In genomic region chr13:78638216-78638615, GRCh38 we compare ENCODE assay signal across 16 cellular contexts. TPM values are rescaled to one million over a fixed set of nuclear protein-coding genes. Genes with fewer than 3 reads are reported as not detected.
DNase-seq lines count a peak whose midpoint lies in the region; ATAC-seq, FAIRE-seq and TF ChIP-seq lines count a peak whose summit lies in the region.
"Had no signal": no experiment of that assay in that cellular context is flagged by ENCODE, and none has a peak within 500 bp of the region (broad histone marks: within the 10 kb centered on the region; RNA-seq: fewer than 3 reads in every experiment).

No MANE protein-coding gene starts in this region.

- TF ChIP-seq CTCF in HepG2 (CRISPR knock-in tag; IDR thresholded peaks at IDR 0.05) (no peak), right lobe of liver (IDR thresholded peaks at IDR 0.05) (no peak), fibroblast of villous mesenchyme (IDR thresholded peaks at IDR 0.05; ENCODE audit: insufficient read depth, low read depth, low read length) (no peak), brain microvascular endothelial cell (IDR thresholded peaks at IDR 0.05; ENCODE audit: low read depth, low read length, missing control alignments) (no peak)

- POLR2A ChIA-PET in HepG2 (lab: Yijun Ruan, JAX): no interaction called here

- ATAC-seq in HepG2: no peak
- no peak for ATAC-seq in right lobe of liver
- ATAC-seq in GM21723 (IDR thresholded peaks at IDR 0.05; ENCODE audit: unreplicated experiment): peak; percentile 78
- ATAC-seq in HG03108 (IDR thresholded peaks at IDR 0.05; ENCODE audit: unreplicated experiment): peak; percentile 62
- no peak for ATAC-seq in esophagus mucosa

- intact Hi-C loops in HepG2 (cut with micrococcal nuclease; ENCODE audit: unreplicated experiment) (no loop called here), right lobe of liver (cut with DNase I) (no loop called here)

- DNase-seq in HepG2 (ENCODE audit: low spot score) (no peak), right lobe of liver (no peak), fibroblast of villous mesenchyme (ENCODE audit: low read depth) (peak; percentile 23), brain microvascular endothelial cell (no peak)
- DNase-seq in activated T-cell treated with anti-CD3 and anti-CD28 coated beads, Interleukin-2, amount 50 U/mL, for 48 hours: no peak
- DNase-seq: amniotic stem cell, KBM-7, stomach had no signal

- H3K79me2 ChIP-seq in HepG2 (ENCODE audit: insufficient read depth, low read length): peaks cover 7% of the 10 kb centered on the region

- H2AFZ ChIP-seq in HepG2 (ENCODE audit: low read length): no peak overlapping the region

- FAIRE-seq in HepG2 (lab: Jason Lieb, UNC): no peak
- FAIRE-seq: urothelium cell line had no signal

- no peak overlapping the region for H3K4me3 ChIP-seq in HepG2 (replicated peaks in 1 of 3; ENCODE audit: insufficient read depth in 1 of 3, low read depth in 2 of 3, low read length in 3 of 3)
- no peak overlapping the region for H3K4me3 ChIP-seq in right lobe of liver
- no peak overlapping the region for H3K4me3 ChIP-seq in fibroblast of villous mesenchyme (ENCODE audit: low read depth, low read length)
- H3K4me3 ChIP-seq in brain microvascular endothelial cell (ENCODE audit: low read depth, low read length): no peak overlapping the region
- H3K4me3 ChIP-seq: BLaER1 treated with 17β-estradiol and CSF1 and Interleukin-3, amounts not matched to agents 10 nM and 100 nM; stomach had no signal

- in situ Hi-C loops in HepG2 (cut with HindIII; ENCODE audit: extremely low pct_ligation_motif_present, low pct_unique_long_range_greater_than_20kb): no loop called here
- in situ Hi-C loops in brain microvascular endothelial cell (cut with HindIII; ENCODE audit: low pct_ligation_motif_present, low sequenced_read_pairs): no loop called here

- no peak overlapping the region for H3K4me2 ChIP-seq in HepG2 (ENCODE audit: low read depth, low read length)
- H3K4me2 ChIP-seq: BLaER1 treated with 17β-estradiol and CSF1 and Interleukin-3, amounts not matched to agents 10 nM and 100 nM had no signal

- BruUV-seq in HepG2 (replicated peaks; lab: Mats Ljungman, UMichigan): TSS peak; percentile 14

- H3K9me3 ChIP-seq in HepG2 (ENCODE audit: low read length) (no peaks in the 10 kb centered on the region), right lobe of liver (no peaks in the 10 kb centered on the region)
- H3K9me3 ChIP-seq: stomach had no signal

- no peak for TF ChIP-seq RAD21 in HepG2 (CRISPR knock-in tag; IDR thresholded peaks at IDR 0.05)

- TF ChIP-seq POLR2A in HepG2 (IDR thresholded peaks at IDR 0.05; ENCODE audit: insufficient read depth in 1 of 2, low read depth in 2 of 2, low read length in 2 of 2) (no peak), right lobe of liver (IDR thresholded peaks at IDR 0.05) (no peak)

- peaks cover 4 to 59% of the 10 kb centered on the region in 2 experiments for H3K36me3 ChIP-seq in HepG2 (replicated peaks in 1 of 2; ENCODE audit: control insufficient read depth in 1 of 2, insufficient read depth in 2 of 2, low read length in 2 of 2)
- H3K36me3 ChIP-seq in right lobe of liver: peaks cover 0 to 39% (median 9%) of the 10 kb centered on the region in 4 donors
- H3K36me3 ChIP-seq in brain microvascular endothelial cell (replicated peaks): no peaks in the 10 kb centered on the region

- no peaks in the 10 kb centered on the region for H3K4me1 ChIP-seq in HepG2 (ENCODE audit: insufficient read depth, low read length)
- H3K4me1 ChIP-seq in right lobe of liver: no peaks in the 10 kb centered on the region
- H3K4me1 ChIP-seq: stomach had no signal

- TF ChIP-seq EP300 in HepG2 (IDR thresholded peaks at IDR 0.05; ENCODE audit: low read depth in 2 of 2, low read length in 2 of 2) (no peak), HepG2 (CRISPR knock-in tag; IDR thresholded peaks at IDR 0.05; ENCODE audit: borderline replicate concordance) (no peak)

- no peak overlapping the region for H3K9ac ChIP-seq in HepG2 (ENCODE audit: insufficient read depth, low read depth, low read length)
- H3K9ac ChIP-seq: BLaER1 treated with 17β-estradiol and CSF1 and Interleukin-3, amounts not matched to agents 10 nM and 100 nM had no signal

- no peak overlapping the region for H3K27ac ChIP-seq in HepG2 (ENCODE audit: extremely low read length, insufficient read depth, low read length)
- no peak overlapping the region for H3K27ac ChIP-seq in right lobe of liver
- H3K27ac ChIP-seq in brain microvascular endothelial cell: no peak overlapping the region
- H3K27ac ChIP-seq: BLaER1 treated with 17β-estradiol and CSF1 and Interleukin-3, amounts not matched to agents 10 nM and 100 nM; stomach; VCaP had no signal

- no peaks in the 10 kb centered on the region for H4K20me1 ChIP-seq in HepG2 (ENCODE audit: insufficient read depth, low read length)

- 96% methylated on average over 4 of the region's 4 CpGs for WGBS in HepG2 (ENCODE audit: low lambda C conversion rate)
- 77% methylated on average over 4 of the region's 4 CpGs for WGBS in right lobe of liver (ENCODE audit: insufficient coverage, low coverage, low lambda C conversion rate, missing lambda C conversion rate)

- H3K27me3 ChIP-seq in HepG2 (ENCODE audit: control insufficient read depth in 1 of 2, insufficient read depth in 2 of 2, low read length in 2 of 2): no peaks in the 10 kb centered on the region
- H3K27me3 ChIP-seq in right lobe of liver: no peaks in the 10 kb centered on the region
- no peaks in the 10 kb centered on the region for H3K27me3 ChIP-seq in brain microvascular endothelial cell (replicated peaks)
- H3K27me3 ChIP-seq: BLaER1 treated with 17β-estradiol and CSF1 and Interleukin-3, amounts not matched to agents 10 nM and 100 nM; stomach had no signal

- CTCF ChIA-PET in HepG2 (lab: Yijun Ruan, JAX; ENCODE audit: low intra/inter-chr PET ratio, low total read pairs): no interaction called here

TF ChIP-seq in HepG2, 621 proteins besides CTCF, POLR2A, EP300 and RAD21 (continues in another document):
- TF ChIP-seq ZNF30 (CRISPR knock-in tag; IDR thresholded peaks at IDR 0.05): no peak
- TF ChIP-seq SRSF4 (IDR thresholded peaks at IDR 0.05; ENCODE audit: low read depth, low read length, poor library complexity, severe bottlenecking): no peak
- no peak for TF ChIP-seq RAD51 (IDR thresholded peaks at IDR 0.05; ENCODE audit: borderline replicate concordance)
- no peak for TF ChIP-seq NCOR1 (IDR thresholded peaks at IDR 0.05; ENCODE audit: borderline replicate concordance, low read length)

RNA-seq across cellular contexts. Expression of gene OBI1, which starts 20.7 kb away (rescaled TPM):
- total RNA-seq in HepG2 (2016; rRNA removed; fragmentation: Illumina TruSeq; extraction: Trizol) (23.5 and 38.8 TPM in 2 replicates), right lobe of liver (1 to 10 TPM; 1.7 to 3.6 (median 2.8) TPM), fibroblast of villous mesenchyme (12.6 and 18.1 TPM in 2 replicates), esophagus mucosa (5.2 TPM)
- 6.4 and 7.1 TPM in 2 replicates for total RNA-seq in HepG2 (2016; cell fraction: cytosol; rRNA removed; fragmentation: Illumina TruSeq; extraction: Trizol; ENCODE audit: low read depth)
- total RNA-seq in HepG2 (2016; cell fraction: insoluble cytoplasmic fraction; rRNA removed; fragmentation: Illumina TruSeq; extraction: Trizol): 23.2 and 39.3 TPM in 2 replicates
- total RNA-seq in HepG2 (2016; cell fraction: membrane; rRNA removed; fragmentation: Illumina TruSeq; extraction: Trizol): 9.0 and 11.1 TPM in 2 replicates
- 20.1 and 20.2 TPM in 2 replicates for total RNA-seq in HepG2 (2016; cell fraction: nucleus; rRNA removed; fragmentation: Illumina TruSeq; extraction: Trizol)
- polyA plus RNA-seq in HepG2 (2011; rRNA removed): 5.7 and 7.8 TPM in 2 replicates
- polyA plus RNA-seq in HepG2 (2011; cell fraction: cytosol; rRNA removed): 2.3 and 4.1 TPM in 2 replicates
- polyA plus RNA-seq in HepG2 (2011; cell fraction: nucleus; rRNA removed): 4.4 and 4.8 TPM in 2 replicates
- 7.6 and 13.1 TPM in 2 replicates for polyA plus RNA-seq in HepG2 (2012)
- 0.52 and 0.69 TPM in 2 replicates for polyA plus RNA-seq in HepG2 (2016; cell fraction: cytosol; fragmentation: Illumina TruSeq; extraction: Trizol; ENCODE audit: low read depth)
- polyA plus RNA-seq in HepG2 (2016; cell fraction: insoluble cytoplasmic fraction; fragmentation: Illumina TruSeq; extraction: Trizol; ENCODE audit: low read depth): 21.4 and 23.0 TPM in 2 replicates
- 1.8 and 2.8 TPM in 2 replicates for polyA plus RNA-seq in HepG2 (2016; cell fraction: membrane; fragmentation: Illumina TruSeq; extraction: Trizol; ENCODE audit: low read depth)
- polyA plus RNA-seq in HepG2 (2016; cell fraction: nucleus; fragmentation: Illumina TruSeq; extraction: Trizol; ENCODE audit: insufficient read depth, low read depth): 11.9 and 12.3 TPM in 2 replicates
- polyA minus RNA-seq in HepG2 (2011; rRNA and poly(A)+ RNA removed; ENCODE audit: low replicate concordance): 11.9 and 14.5 TPM in 2 replicates
- 7.2 and 8.6 TPM in 2 replicates for polyA minus RNA-seq in HepG2 (2011; cell fraction: cytosol; rRNA and poly(A)+ RNA removed)
- 23.0 and 25.6 TPM in 2 replicates for polyA minus RNA-seq in HepG2 (2011; cell fraction: nucleus; rRNA and poly(A)+ RNA removed)

RNA-seq across cellular contexts. Expression of gene POU4F1, which starts 34.9 kb away (rescaled TPM):
- 0.74 and 1.1 TPM in 2 replicates for total RNA-seq in HepG2 (2016; rRNA removed; fragmentation: Illumina TruSeq; extraction: Trizol)
- total RNA-seq in HepG2 (2016; cell fraction: cytosol; rRNA removed; fragmentation: Illumina TruSeq; extraction: Trizol; ENCODE audit: low read depth): 0.10 TPM in 1 of 2 replicates, not detected in the other
- total RNA-seq in HepG2 (2016; cell fraction: insoluble cytoplasmic fraction; rRNA removed; fragmentation: Illumina TruSeq; extraction: Trizol): 0.54 and 0.87 TPM in 2 replicates
- total RNA-seq in HepG2 (2016; cell fraction: membrane; rRNA removed; fragmentation: Illumina TruSeq; extraction: Trizol): 0.34 and 0.41 TPM in 2 replicates
- total RNA-seq in HepG2 (2016; cell fraction: nucleus; rRNA removed; fragmentation: Illumina TruSeq; extraction: Trizol): 1.5 and 1.6 TPM in 2 replicates
- polyA plus RNA-seq in HepG2 (2011; rRNA removed): 1.0 and 1.3 TPM in 2 replicates
- 0.21 and 0.54 TPM in 2 replicates for polyA plus RNA-seq in HepG2 (2011; cell fraction: cytosol; rRNA removed)
- 4.2 and 5.2 TPM in 2 replicates for polyA plus RNA-seq in HepG2 (2011; cell fraction: nucleus; rRNA removed)
- 1.3 and 2.9 TPM in 2 replicates for polyA plus RNA-seq in HepG2 (2012)
- polyA plus RNA-seq in HepG2 (2016; cell fraction: cytosol; fragmentation: Illumina TruSeq; extraction: Trizol; ENCODE audit: low read depth): 0.05 and 0.07 TPM in 2 replicates
- polyA plus RNA-seq in HepG2 (2016; cell fraction: insoluble cytoplasmic fraction; fragmentation: Illumina TruSeq; extraction: Trizol; ENCODE audit: low read depth): 0.76 and 0.91 TPM in 2 replicates
- 0.16 and 0.19 TPM in 2 replicates for polyA plus RNA-seq in HepG2 (2016; cell fraction: membrane; fragmentation: Illumina TruSeq; extraction: Trizol; ENCODE audit: low read depth)
- polyA plus RNA-seq in HepG2 (2016; cell fraction: nucleus; fragmentation: Illumina TruSeq; extraction: Trizol; ENCODE audit: insufficient read depth, low read depth): 3.4 TPM in 2 replicates
- 0.40 TPM in 1 of 2 replicates, not detected in the other for polyA minus RNA-seq in HepG2 (2011; rRNA and poly(A)+ RNA removed; ENCODE audit: low replicate concordance)
- polyA minus RNA-seq in HepG2 (2011; cell fraction: cytosol; rRNA and poly(A)+ RNA removed): 0.40 and 0.44 TPM in 2 replicates
- polyA minus RNA-seq in HepG2 (2011; cell fraction: nucleus; rRNA and poly(A)+ RNA removed): 1.4 and 1.9 TPM in 2 replicates
- under 1 TPM in 3 of 6 experiments, not detected in 3; 0.07 to 0.25 (median 0.19) TPM for total RNA-seq in right lobe of liver
- total RNA-seq in fibroblast of villous mesenchyme: under 0.01 TPM in 1 of 2 replicates, not detected in the other
- 0.08 TPM for total RNA-seq in esophagus mucosa
- total RNA-seq: A172, stomach had no signal
- polyA plus RNA-seq: neural cell had no signal

Comparison
In these comparisons a context has a peak if more than half of its experiments do, and no peak if none do; other contexts are left out.
1. ATAC-seq: peak in GM21723 (single experiment) and HG03108 (single experiment); none in HepG2 (single experiment), right lobe of liver (0 of 4) and esophagus mucosa (single experiment).